ENCODE assay signal across 22 cellular contexts in the genomic region with DNA sequence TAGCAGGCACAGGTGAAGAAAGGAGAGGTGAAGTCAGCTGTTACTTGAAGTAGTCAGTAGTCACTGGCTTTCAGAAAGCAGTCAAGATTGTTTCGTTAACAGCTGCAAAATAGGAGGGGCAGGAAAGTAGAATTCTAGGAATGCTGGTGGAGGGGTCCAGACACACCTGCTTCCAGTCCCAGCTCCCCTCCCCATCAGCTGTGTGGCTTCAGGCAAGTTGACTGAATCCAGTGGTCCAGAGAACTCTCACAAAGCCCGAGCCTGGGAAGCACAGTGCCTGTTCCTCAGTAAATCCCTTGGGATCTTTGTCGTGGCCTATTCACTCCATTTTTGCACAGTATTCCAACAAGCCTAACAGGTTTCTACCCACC. TPM values are rescaled to one million over a fixed set of nuclear protein-coding genes. Genes with fewer than 3 reads are reported as not detected.
"Had no signal": no experiment of that assay in that cellular context is flagged by ENCODE, and none has a peak within 500 bp of the region (broad histone marks: within the 10 kb centered on the region; RNA-seq: fewer than 3 reads in every experiment).

No MANE protein-coding gene starts in this region.

- H3K4me3 Mint-ChIP-seq: activated CD8-positive, alpha-beta T cell treated with anti-CD3 and anti-CD28 coated beads, Interleukin-2, amount 10 ng/mL, durations not matched to agents 7 days and 5 days; activated T-helper 1 cell treated with anti-CD3 and anti-CD28 coated beads, Interleukin-12 subunit alpha, Interleukin-12 subunit beta, Interleukin-2, Interleukin-4 antibody, amounts not matched to agents 30 ng/mL and 10 ng/mL and 1 ng/mL, durations not matched to agents 14 hours and 24 hours and 36 hours; memory B cell had no signal

- H3K36me3 Mint-ChIP-seq: memory B cell had no signal

- H3K27me3 ChIP-seq: body of pancreas, gastrocnemius medialis, heart right ventricle, sigmoid colon had no signal

- H3K27ac Mint-ChIP-seq: activated T-helper 1 cell treated with anti-CD3 and anti-CD28 coated beads, Interleukin-12 subunit alpha, Interleukin-12 subunit beta, Interleukin-2, Interleukin-4 antibody, amounts not matched to agents 30 ng/mL and 10 ng/mL and 1 ng/mL, durations not matched to agents 14 hours and 24 hours and 36 hours; memory B cell had no signal

- ATAC-seq: activated CD8-positive, alpha-beta T cell treated with anti-CD3 and anti-CD28 coated beads, Interleukin-2, amount 10 ng/mL, durations not matched to agents 7 days and 5 days; body of pancreas; gastrocnemius medialis; heart right ventricle; stimulated activated naive CD8-positive, alpha-beta T cell treated with anti-CD3 and anti-CD28 coated beads, Interleukin-15, Interleukin-2, amounts not matched to agents 100 U/mL and 50 U/mL, for 24 hours had no signal

- H3K36me3 ChIP-seq: gastrocnemius medialis, heart right ventricle, left ventricle myocardium inferior, sigmoid colon had no signal

- H3K27ac ChIP-seq: body of pancreas, epithelial cell of prostate, gastrocnemius medialis, heart right ventricle, left ventricle myocardium inferior, sigmoid colon had no signal

- H3K9me3 Mint-ChIP-seq: activated T-helper 1 cell treated with anti-CD3 and anti-CD28 coated beads, Interleukin-12 subunit alpha, Interleukin-12 subunit beta, Interleukin-2, Interleukin-4 antibody, amounts not matched to agents 30 ng/mL and 10 ng/mL and 1 ng/mL, durations not matched to agents 14 hours and 24 hours and 36 hours; memory B cell had no signal

- H3K4me3 ChIP-seq: body of pancreas, gastrocnemius medialis, heart right ventricle, left ventricle myocardium inferior, sigmoid colon had no signal

- H3K27me3 Mint-ChIP-seq: memory B cell had no signal

- DNase-seq: activated CD4-positive, CD25-positive, alpha-beta regulatory T cell treated with anti-CD3 and anti-CD28 coated beads, Interleukin-2, amount 50 U/mL, for 72 hours; activated CD8-positive, alpha-beta T cell treated with anti-CD3 and anti-CD28 coated beads, Interleukin-2, amount 10 ng/mL, durations not matched to agents 7 days and 5 days; activated naive CD4-positive, alpha-beta T cell treated with Interleukin-2 at 50 U/mL for 16 hours; body of pancreas; central memory CD4-positive, alpha-beta T cell; cortex of kidney; effector memory CD4-positive, alpha-beta T cell; gastrocnemius medialis; heart right ventricle; left ventricle myocardium inferior; sigmoid colon; stimulated activated CD4-positive, alpha-beta T cell treated with anti-CD3 and anti-CD28 coated beads, Interleukin-12 subunit alpha, Interleukin-12 subunit beta, amount 100 ng/mL, for 4 hours; stimulated activated naive CD8-positive, alpha-beta T cell treated with anti-CD3 and anti-CD28 coated beads, Interleukin-15, Interleukin-2, amounts not matched to agents 100 U/mL and 50 U/mL, for 24 hours had no signal

RNA-seq across cellular contexts. Expression of gene SOCS1, which starts 4.6 kb away (rescaled TPM):
- polyA plus RNA-seq: neural cell had no signal

RNA-seq across cellular contexts. Expression of gene TNP2, which starts 8.5 kb away (rescaled TPM):
- total RNA-seq: activated CD8-positive, alpha-beta T cell treated with anti-CD3 and anti-CD28 coated beads, Interleukin-2, amount 10 ng/mL, durations not matched to agents 7 days and 5 days; activated T-helper 1 cell treated with anti-CD3 and anti-CD28 coated beads, Interleukin-12 subunit alpha, Interleukin-12 subunit beta, Interleukin-2, Interleukin-4 antibody, amounts not matched to agents 30 ng/mL and 10 ng/mL and 1 ng/mL, durations not matched to agents 14 hours and 24 hours and 36 hours; body of pancreas; gastrocnemius medialis; heart right ventricle; left ventricle myocardium inferior; osteoblast; pulmonary artery endothelial cell; sigmoid colon; T-helper 2 cell treated with Interferon-gamma antibody and Interleukin-4, amounts not matched to agents 100 ng/mL and 5 ng/mL, for 36 hours; temporal lobe had no signal
- polyA plus RNA-seq: heart right ventricle, keratinocyte, neural cell, sigmoid colon had no signal

RNA-seq across cellular contexts. Expression of gene PRM3, which starts 12.8 kb away (rescaled TPM):
- total RNA-seq: activated CD8-positive, alpha-beta T cell treated with anti-CD3 and anti-CD28 coated beads, Interleukin-2, amount 10 ng/mL, durations not matched to agents 7 days and 5 days; activated T-helper 1 cell treated with anti-CD3 and anti-CD28 coated beads, Interleukin-12 subunit alpha, Interleukin-12 subunit beta, Interleukin-2, Interleukin-4 antibody, amounts not matched to agents 30 ng/mL and 10 ng/mL and 1 ng/mL, durations not matched to agents 14 hours and 24 hours and 36 hours; body of pancreas; gastrocnemius medialis; heart right ventricle; left ventricle myocardium inferior; osteoblast; pulmonary artery endothelial cell; sigmoid colon; T-helper 2 cell treated with Interferon-gamma antibody and Interleukin-4, amounts not matched to agents 100 ng/mL and 5 ng/mL, for 36 hours; temporal lobe had no signal
- polyA plus RNA-seq: heart right ventricle, keratinocyte, neural cell, sigmoid colon had no signal

RNA-seq across cellular contexts. Expression of gene PRM2, which starts 15.7 kb away (rescaled TPM):
- total RNA-seq: activated CD8-positive, alpha-beta T cell treated with anti-CD3 and anti-CD28 coated beads, Interleukin-2, amount 10 ng/mL, durations not matched to agents 7 days and 5 days; activated T-helper 1 cell treated with anti-CD3 and anti-CD28 coated beads, Interleukin-12 subunit alpha, Interleukin-12 subunit beta, Interleukin-2, Interleukin-4 antibody, amounts not matched to agents 30 ng/mL and 10 ng/mL and 1 ng/mL, durations not matched to agents 14 hours and 24 hours and 36 hours; body of pancreas; gastrocnemius medialis; heart right ventricle; left ventricle myocardium inferior; osteoblast; pulmonary artery endothelial cell; sigmoid colon; T-helper 2 cell treated with Interferon-gamma antibody and Interleukin-4, amounts not matched to agents 100 ng/mL and 5 ng/mL, for 36 hours; temporal lobe had no signal
- polyA plus RNA-seq: heart right ventricle, keratinocyte, neural cell, sigmoid colon had no signal

RNA-seq across cellular contexts. Expression of gene PRM1, which starts 20.5 kb away (rescaled TPM):
- total RNA-seq: activated CD8-positive, alpha-beta T cell treated with anti-CD3 and anti-CD28 coated beads, Interleukin-2, amount 10 ng/mL, durations not matched to agents 7 days and 5 days; activated T-helper 1 cell treated with anti-CD3 and anti-CD28 coated beads, Interleukin-12 subunit alpha, Interleukin-12 subunit beta, Interleukin-2, Interleukin-4 antibody, amounts not matched to agents 30 ng/mL and 10 ng/mL and 1 ng/mL, durations not matched to agents 14 hours and 24 hours and 36 hours; body of pancreas; gastrocnemius medialis; heart right ventricle; left ventricle myocardium inferior; osteoblast; pulmonary artery endothelial cell; sigmoid colon; T-helper 2 cell treated with Interferon-gamma antibody and Interleukin-4, amounts not matched to agents 100 ng/mL and 5 ng/mL, for 36 hours; temporal lobe had no signal
- polyA plus RNA-seq: heart right ventricle, keratinocyte, neural cell, sigmoid colon had no signal
